In the genomic region with DNA sequence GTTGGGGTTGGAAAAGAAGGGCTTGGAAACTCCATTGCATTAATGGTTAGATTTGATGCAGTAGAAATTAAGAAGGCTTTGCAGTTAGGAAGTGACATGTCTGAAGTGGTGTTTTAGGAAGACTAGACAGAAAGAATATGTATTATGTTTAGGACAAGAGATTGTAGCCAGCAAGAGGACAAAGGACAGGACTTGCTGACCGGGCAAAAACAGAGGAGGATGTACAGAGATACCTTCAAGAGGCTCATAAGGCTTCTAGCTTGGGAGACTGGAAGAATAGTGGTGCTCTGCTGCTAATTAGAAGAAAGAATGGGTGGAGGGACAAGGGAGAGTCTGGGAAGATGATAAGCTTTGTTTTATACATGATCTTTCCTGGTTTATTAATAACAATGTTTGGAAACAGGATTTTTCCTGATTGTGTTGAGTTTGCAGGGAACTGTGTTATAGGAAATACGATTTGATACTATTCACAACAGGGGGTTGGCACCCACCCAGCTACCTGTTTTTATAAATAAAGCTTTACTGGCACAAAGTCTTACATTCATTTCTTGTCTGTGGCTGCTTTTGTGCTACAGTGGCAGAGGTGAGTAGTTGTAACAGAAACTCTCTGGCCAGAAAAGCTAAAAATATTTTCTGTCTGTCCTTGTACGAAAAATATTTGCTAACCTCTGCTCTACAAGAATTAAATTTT, we compare ENCODE assay signal across 1 cellular context.
TF ChIP-seq lines count a peak whose summit lies in the region.

No MANE protein-coding gene starts in this region.

TF ChIP-seq in K562, 482 proteins besides CTCF, POLR2A, EP300 and RAD21 (continued from another document):
- TF ChIP-seq, protein P1, sequence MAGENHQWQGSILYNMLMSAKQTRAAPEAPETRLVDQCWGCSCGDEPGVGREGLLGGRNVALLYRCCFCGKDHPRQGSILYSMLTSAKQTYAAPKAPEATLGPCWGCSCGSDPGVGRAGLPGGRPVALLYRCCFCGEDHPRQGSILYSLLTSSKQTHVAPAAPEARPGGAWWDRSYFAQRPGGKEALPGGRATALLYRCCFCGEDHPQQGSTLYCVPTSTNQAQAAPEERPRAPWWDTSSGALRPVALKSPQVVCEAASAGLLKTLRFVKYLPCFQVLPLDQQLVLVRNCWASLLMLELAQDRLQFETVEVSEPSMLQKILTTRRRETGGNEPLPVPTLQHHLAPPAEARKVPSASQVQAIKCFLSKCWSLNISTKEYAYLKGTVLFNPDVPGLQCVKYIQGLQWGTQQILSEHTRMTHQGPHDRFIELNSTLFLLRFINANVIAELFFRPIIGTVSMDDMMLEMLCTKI (IDR thresholded peaks at IDR 0.05; ENCODE audit: partially characterized antibody), result no peak
- TF ChIP-seq GABPB2 (CRISPR knock-in tag; conservative IDR thresholded peaks at IDR 0.05), result no peak
- TF ChIP-seq, protein P2, sequence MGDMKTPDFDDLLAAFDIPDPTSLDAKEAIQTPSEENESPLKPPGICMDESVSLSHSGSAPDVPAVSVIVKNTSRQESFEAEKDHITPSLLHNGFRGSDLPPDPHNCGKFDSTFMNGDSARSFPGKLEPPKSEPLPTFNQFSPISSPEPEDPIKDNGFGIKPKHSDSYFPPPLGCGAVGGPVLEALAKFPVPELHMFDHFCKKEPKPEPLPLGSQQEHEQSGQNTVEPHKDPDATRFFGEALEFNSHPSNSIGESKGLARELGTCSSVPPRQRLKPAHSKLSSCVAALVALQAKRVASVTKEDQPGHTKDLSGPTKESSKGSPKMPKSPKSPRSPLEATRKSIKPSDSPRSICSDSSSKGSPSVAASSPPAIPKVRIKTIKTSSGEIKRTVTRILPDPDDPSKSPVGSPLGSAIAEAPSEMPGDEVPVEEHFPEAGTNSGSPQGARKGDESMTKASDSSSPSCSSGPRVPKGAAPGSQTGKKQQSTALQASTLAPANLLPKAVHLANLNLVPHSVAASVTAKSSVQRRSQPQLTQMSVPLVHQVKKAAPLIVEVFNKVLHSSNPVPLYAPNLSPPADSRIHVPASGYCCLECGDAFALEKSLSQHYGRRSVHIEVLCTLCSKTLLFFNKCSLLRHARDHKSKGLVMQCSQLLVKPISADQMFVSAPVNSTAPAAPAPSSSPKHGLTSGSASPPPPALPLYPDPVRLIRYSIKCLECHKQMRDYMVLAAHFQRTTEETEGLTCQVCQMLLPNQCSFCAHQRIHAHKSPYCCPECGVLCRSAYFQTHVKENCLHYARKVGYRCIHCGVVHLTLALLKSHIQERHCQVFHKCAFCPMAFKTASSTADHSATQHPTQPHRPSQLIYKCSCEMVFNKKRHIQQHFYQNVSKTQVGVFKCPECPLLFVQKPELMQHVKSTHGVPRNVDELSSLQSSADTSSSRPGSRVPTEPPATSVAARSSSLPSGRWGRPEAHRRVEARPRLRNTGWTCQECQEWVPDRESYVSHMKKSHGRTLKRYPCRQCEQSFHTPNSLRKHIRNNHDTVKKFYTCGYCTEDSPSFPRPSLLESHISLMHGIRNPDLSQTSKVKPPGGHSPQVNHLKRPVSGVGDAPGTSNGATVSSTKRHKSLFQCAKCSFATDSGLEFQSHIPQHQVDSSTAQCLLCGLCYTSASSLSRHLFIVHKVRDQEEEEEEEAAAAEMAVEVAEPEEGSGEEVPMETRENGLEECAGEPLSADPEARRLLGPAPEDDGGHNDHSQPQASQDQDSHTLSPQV (IDR thresholded peaks at IDR 0.05), result no peak
- TF ChIP-seq SOX6 (IDR thresholded peaks at IDR 0.05), result no peak
- no peak for TF ChIP-seq SAFB2 (IDR thresholded peaks at IDR 0.05; ENCODE audit: borderline replicate concordance, low read depth, low read length, severe bottlenecking)
